22 cellular contexts compared by ENCODE assay signal in genomic region chr20:61419501-61419900, GRCh38.
"Had no signal": no experiment of that assay in that cellular context is flagged by ENCODE, and none has a peak within 500 bp of the region (broad histone marks: within the 10 kb centered on the region; RNA-seq: fewer than 3 reads in every experiment).

No MANE protein-coding gene starts in this region.

- H3K4me3 Mint-ChIP-seq: immature natural killer cell had no signal

- H3K9me3 ChIP-seq: heart left ventricle, lower lobe of right lung had no signal

- H3K27me3 ChIP-seq: dorsolateral prefrontal cortex, foreskin keratinocyte, hepatocyte had no signal

- FAIRE-seq: colon, endothelial cell of umbilical vein, frontal cortex had no signal

- H3K4me3 ChIP-seq: coronary artery, dorsolateral prefrontal cortex, esophagus muscularis mucosa, gastroesophageal sphincter, heart left ventricle, hepatocyte, left lung, lower lobe of right lung had no signal

- H2AFZ ChIP-seq: hepatocyte had no signal

- H3K4me1 ChIP-seq: esophagus muscularis mucosa, foreskin keratinocyte, gastroesophageal sphincter, left lung, lower lobe of right lung had no signal

- H3K79me2 ChIP-seq: hepatocyte had no signal

- H3K4me2 ChIP-seq: hepatocyte had no signal

- H3K27ac Mint-ChIP-seq: immature natural killer cell had no signal

- ATAC-seq: foreskin keratinocyte, gastroesophageal sphincter, heart left ventricle, left cardiac atrium, left lung, left ventricle myocardium superior, lower lobe of right lung had no signal

- H3K36me3 ChIP-seq: esophagus muscularis mucosa, gastroesophageal sphincter, heart left ventricle, left lung, lower lobe of right lung had no signal

- H3K4me1 Mint-ChIP-seq: immature natural killer cell had no signal

- H3K36me3 Mint-ChIP-seq: immature natural killer cell had no signal

- DNase-seq: dermis blood vessel endothelial cell; dorsolateral prefrontal cortex; effector CD4-positive, alpha-beta T cell; effector memory CD4-positive, alpha-beta T cell; foreskin keratinocyte; heart left ventricle; hypothalamus; immature natural killer cell; islet precursor cell; left cardiac atrium; left lung; left ventricle myocardium superior; lower lobe of right lung; mesenchymal stem cell; midbrain had no signal

- H3K27ac ChIP-seq: coronary artery, dorsolateral prefrontal cortex, esophagus muscularis mucosa, foreskin keratinocyte, gastroesophageal sphincter, heart left ventricle, hepatocyte, left lung, lower lobe of right lung had no signal
